In genomic region chr11:41449483-41450050, GRCh38 we compare ENCODE assay signal across 18 cellular contexts. TPM values are rescaled to one million over a fixed set of nuclear protein-coding genes. Genes with fewer than 3 reads are reported as not detected.
DNase-seq lines count a peak whose midpoint lies in the region; ATAC-seq, FAIRE-seq and TF ChIP-seq lines count a peak whose summit lies in the region.
"Had no signal": no experiment of that assay in that cellular context is flagged by ENCODE, and none has a peak within 500 bp of the region (broad histone marks: within the 10 kb centered on the region; RNA-seq: fewer than 3 reads in every experiment).

No MANE protein-coding gene starts in this region.

- peaks cover 34% of the 10 kb centered on the region for H3K4me1 Mint-ChIP-seq in astrocyte (ENCODE audit: low read depth, unreplicated experiment)

- H3K36me3 ChIP-seq in H7 (replicated peaks; ENCODE audit: control insufficient read depth, insufficient read depth, low read length), result no peaks in the 10 kb centered on the region
- no peaks in the 10 kb centered on the region for H3K36me3 ChIP-seq in astrocyte (ENCODE audit: insufficient read depth, low read length)
- H3K36me3 ChIP-seq: BLaER1, HAP-1 had no signal

- peaks cover 17% of the 10 kb centered on the region for H3K4me1 ChIP-seq in astrocyte (ENCODE audit: insufficient read depth, low read length)
- H3K4me1 ChIP-seq: BLaER1, HAP-1 had no signal

- H3K4me3 ChIP-seq in H7 (ENCODE audit: insufficient read depth, low read depth, low read length), result no peak overlapping the region
- H3K4me3 ChIP-seq in astrocyte (ENCODE audit: insufficient read depth, low read depth, low read length), result no peak overlapping the region
- H3K4me3 ChIP-seq: BLaER1, HAP-1 had no signal

- H3K27ac Mint-ChIP-seq in astrocyte (ENCODE audit: unreplicated experiment), result peak overlapping the region; percentile 42
- H3K27ac Mint-ChIP-seq: CD8-positive, alpha-beta T cell had no signal

- H3K4me2 ChIP-seq in astrocyte (ENCODE audit: low read length), result no peak overlapping the region
- H3K4me2 ChIP-seq: BLaER1 had no signal

- H3K79me2 ChIP-seq in astrocyte (ENCODE audit: insufficient read depth, low read length), result no peaks in the 10 kb centered on the region

- H4K20me1 ChIP-seq in astrocyte (ENCODE audit: insufficient read depth, low read length), result no peaks in the 10 kb centered on the region
- H4K20me1 ChIP-seq: BLaER1 had no signal

- peak overlapping the region; percentile 32; the same call in 1 of the 2 replicates for H3K27ac ChIP-seq in C4-2B
- no peak overlapping the region for H3K27ac ChIP-seq in astrocyte (ENCODE audit: low read depth, low read length)
- H3K27ac ChIP-seq: BLaER1 had no signal

- peak; percentile 7 for DNase-seq in H7
- DNase-seq in astrocyte (ENCODE audit: low read depth), result peak; percentile 71
- DNase-seq in islet precursor cell, result peak; percentile 74
- no peak for DNase-seq in RKO (ENCODE audit: low spot score)
- DNase-seq in activated CD4-positive, alpha-beta T cell treated with anti-CD3 and anti-CD28 coated beads, Interleukin-2, amount 50 U/mL, for 1 hour, result no peak
- DNase-seq: 8988T; Calu3; CD8-positive, alpha-beta T cell; DMS79 treated with DMSO at 0.1 percent for 48 hours; GF-D8; GOT3 had no signal

- no peak overlapping the region for H2AFZ ChIP-seq in astrocyte (ENCODE audit: low read depth, low read length)

- no peaks in the 10 kb centered on the region for H3K36me3 Mint-ChIP-seq in astrocyte (ENCODE audit: low read depth, unreplicated experiment)
- H3K36me3 Mint-ChIP-seq: CD8-positive, alpha-beta T cell had no signal

- H3K9me3 ChIP-seq in astrocyte (ENCODE audit: insufficient read depth, low read depth, low read length), result no peaks in the 10 kb centered on the region
- H3K9me3 ChIP-seq: BLaER1, HAP-1 had no signal

- TF ChIP-seq CTCF in C4-2B (conservative IDR thresholded peaks at IDR 0.05) (no peak), astrocyte (IDR thresholded peaks at IDR 0.05; ENCODE audit: insufficient read depth, low read depth, low read length) (no peak)

- H3K27me3 Mint-ChIP-seq in astrocyte (ENCODE audit: low read depth, unreplicated experiment), result no peaks in the 10 kb centered on the region

- TF ChIP-seq POLR2A in GM18505 (IDR thresholded peaks at IDR 0.05; ENCODE audit: borderline replicate concordance, extremely low read depth, insufficient read depth, insufficient read length), result no peak

- H3K9ac ChIP-seq in astrocyte (ENCODE audit: low read length), result no peak overlapping the region
- H3K9ac ChIP-seq: BLaER1 had no signal

- ATAC-seq in GM18909 (IDR thresholded peaks at IDR 0.05; ENCODE audit: poor library complexity, unreplicated experiment), result no peak
- ATAC-seq in GM18505 (IDR thresholded peaks at IDR 0.05; ENCODE audit: unreplicated experiment), result no peak
- ATAC-seq: CD8-positive, alpha-beta T cell had no signal

- FAIRE-seq in astrocyte (lab: Jason Lieb, UNC), result no peak
- FAIRE-seq: GM19239 had no signal

- H3K27me3 ChIP-seq in H7 (ENCODE audit: control insufficient read depth, insufficient read depth, low read length) (no peaks in the 10 kb centered on the region), astrocyte (ENCODE audit: insufficient read depth, low read length) (no peaks in the 10 kb centered on the region)
- H3K27me3 ChIP-seq: BLaER1 had no signal

- no peaks in the 10 kb centered on the region for H3K9me3 Mint-ChIP-seq in astrocyte (ENCODE audit: unreplicated experiment)

- H3K4me3 Mint-ChIP-seq in astrocyte (ENCODE audit: unreplicated experiment), result no peak overlapping the region
- H3K4me3 Mint-ChIP-seq: CD8-positive, alpha-beta T cell had no signal

RNA-seq across cellular contexts. Expression of gene LRRC4C, which starts 9.9 kb away (rescaled TPM):
- 0.66 TPM in 1 of 2 replicates, not detected in the other for total RNA-seq in H7 (2014; rRNA removed; shearing (Covaris generic))
- total RNA-seq in astrocyte, result 9.0 and 15.3 TPM in 2 replicates
- total RNA-seq: Calu3; CD8-positive, alpha-beta T cell; HT-29 had no signal

Comparison
In these comparisons a context has a peak if more than half of its experiments do, and no peak if none do; other contexts are left out.
1. DNase-seq: peak in H7 (single experiment), astrocyte (single experiment) and islet precursor cell (single experiment); none in RKO (single experiment) and activated CD4-positive, alpha-beta T cell treated with anti-CD3 and anti-CD28 coated beads, Interleukin-2, amount 50 U/mL, for 1 hour (single experiment).